ENCODE assay signal across 8 cellular contexts in the genomic region with DNA sequence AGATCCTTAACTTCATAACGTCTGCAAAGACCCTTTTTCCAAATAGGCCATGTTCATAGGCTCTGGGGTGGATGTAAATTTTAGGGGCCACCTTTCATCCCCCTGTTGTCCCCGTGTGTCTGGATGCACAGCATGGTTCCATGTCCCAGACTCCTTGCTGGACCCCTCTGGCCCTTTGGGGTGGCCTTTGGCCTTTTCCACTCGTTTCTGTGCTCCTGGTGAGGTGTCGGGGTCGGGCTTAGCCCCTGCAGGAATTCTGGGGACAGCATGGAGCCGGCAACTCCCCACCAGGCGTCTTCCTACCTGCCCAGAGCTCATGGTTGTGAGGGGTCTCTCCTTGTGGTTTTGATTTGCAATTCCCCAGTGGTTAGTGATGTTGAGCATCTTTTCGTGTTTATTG.
DNase-seq lines count a peak whose midpoint lies in the region; ATAC-seq lines count a peak whose summit lies in the region.

No MANE protein-coding gene starts in this region.

- H3K27me3 Mint-ChIP-seq in activated CD4-positive, alpha-beta T cell treated with anti-CD3 and anti-CD28 coated beads, Interleukin-2, amount 10 ng/mL, durations not matched to agents 24 days and 14 days = no peaks in the 10 kb centered on the region
- no peaks in the 10 kb centered on the region for H3K27me3 Mint-ChIP-seq in activated naive CD8-positive, alpha-beta T cell treated with anti-CD3 and anti-CD28 coated beads, Interleukin-2, amount 10 ng/mL, durations not matched to agents 7 days and 5 days

- no peaks in the 10 kb centered on the region for H3K9me3 Mint-ChIP-seq in activated CD4-positive, alpha-beta T cell treated with anti-CD3 and anti-CD28 coated beads, Interleukin-2, amount 10 ng/mL, durations not matched to agents 24 days and 14 days
- H3K9me3 Mint-ChIP-seq in activated naive CD8-positive, alpha-beta T cell treated with anti-CD3 and anti-CD28 coated beads, Interleukin-2, amount 10 ng/mL, durations not matched to agents 7 days and 5 days = no peaks in the 10 kb centered on the region

- H3K36me3 Mint-ChIP-seq in activated CD4-positive, alpha-beta T cell treated with anti-CD3 and anti-CD28 coated beads, Interleukin-2, amount 10 ng/mL, durations not matched to agents 24 days and 14 days (ENCODE audit: low read depth) = no peaks in the 10 kb centered on the region
- H3K36me3 Mint-ChIP-seq in activated naive CD8-positive, alpha-beta T cell treated with anti-CD3 and anti-CD28 coated beads, Interleukin-2, amount 10 ng/mL, durations not matched to agents 7 days and 5 days = no peaks in the 10 kb centered on the region

- H3K4me3 ChIP-seq in stomach smooth muscle (ENCODE audit: low read length in 2 of 2) = peak overlapping the region in 1 of 2 donors; percentile 57

- H3K27ac Mint-ChIP-seq in activated CD4-positive, alpha-beta T cell treated with anti-CD3 and anti-CD28 coated beads, Interleukin-2, amount 10 ng/mL, durations not matched to agents 24 days and 14 days = peak overlapping the region; percentile 89
- H3K27ac Mint-ChIP-seq in activated naive CD8-positive, alpha-beta T cell treated with anti-CD3 and anti-CD28 coated beads, Interleukin-2, amount 10 ng/mL, durations not matched to agents 7 days and 5 days = peak overlapping the region; percentile 18

- H3K9me3 ChIP-seq in stomach smooth muscle (ENCODE audit: control insufficient read depth in 2 of 2, low read length in 2 of 2) = no peaks in the 10 kb centered on the region

- no peak for ATAC-seq in activated naive CD8-positive, alpha-beta T cell treated with anti-CD3 and anti-CD28 coated beads, Interleukin-2, amount 10 ng/mL, durations not matched to agents 7 days and 5 days (ENCODE audit: low read depth)
- ATAC-seq in left lobe of liver (no peak), HG02678 (IDR thresholded peaks at IDR 0.05; ENCODE audit: unreplicated experiment) (no peak)

- peak overlapping the region in 1 of 2 donors; percentile 59 for H3K9ac ChIP-seq in stomach smooth muscle (ENCODE audit: low read length in 2 of 2)

- POLR2A ChIA-PET in activated naive CD8-positive, alpha-beta T cell treated with anti-CD3 and anti-CD28 coated beads, Interleukin-2, amount 10 ng/mL, durations not matched to agents 7 days and 5 days (lab: Charles Lee) = no interaction called here

- H3K4me1 ChIP-seq in stomach smooth muscle (ENCODE audit: control insufficient read depth, insufficient read depth, low read length) = peaks cover 72% of the 10 kb centered on the region

- DNase-seq in activated CD4-positive, alpha-beta T cell treated with anti-CD3 and anti-CD28 coated beads, Interleukin-2, amount 10 ng/mL, durations not matched to agents 24 days and 14 days = no peak
- DNase-seq in activated CD4-positive, alpha-beta T cell treated with anti-CD3 and anti-CD28 coated beads for 4 hours = no peak
- DNase-seq in activated naive CD8-positive, alpha-beta T cell treated with anti-CD3 and anti-CD28 coated beads, Interleukin-2, amount 10 ng/mL, durations not matched to agents 7 days and 5 days = peak; percentile 29
- DNase-seq in left lobe of liver (ENCODE audit: low spot score) (peak; percentile 43), NOMO-1 treated with DMSO at 0.1 percent for 48 hours (lab: John Stamatoyannopoulos, UW; ENCODE audit: unreplicated experiment) (no peak), GM03348 (ENCODE audit: low spot score) (no peak)

- H3K27me3 ChIP-seq in stomach smooth muscle (ENCODE audit: control insufficient read depth in 1 of 2, insufficient read depth in 2 of 2, low read length in 2 of 2) = no peaks in the 10 kb centered on the region

- H3K36me3 ChIP-seq in stomach smooth muscle (ENCODE audit: control insufficient read depth in 2 of 2, insufficient read depth in 2 of 2, low read length in 2 of 2) = no peaks in the 10 kb centered on the region

- H3K4me1 Mint-ChIP-seq in activated CD4-positive, alpha-beta T cell treated with anti-CD3 and anti-CD28 coated beads, Interleukin-2, amount 10 ng/mL, durations not matched to agents 24 days and 14 days = peaks cover 42% of the 10 kb centered on the region
- H3K4me1 Mint-ChIP-seq in activated naive CD8-positive, alpha-beta T cell treated with anti-CD3 and anti-CD28 coated beads, Interleukin-2, amount 10 ng/mL, durations not matched to agents 7 days and 5 days = peaks cover 45% of the 10 kb centered on the region

- peak overlapping the region; percentile 92 for H3K27ac ChIP-seq in stomach smooth muscle (ENCODE audit: low read length)

- H3K4me3 Mint-ChIP-seq in activated CD4-positive, alpha-beta T cell treated with anti-CD3 and anti-CD28 coated beads, Interleukin-2, amount 10 ng/mL, durations not matched to agents 24 days and 14 days = peak overlapping the region; percentile 20
- H3K4me3 Mint-ChIP-seq in activated naive CD8-positive, alpha-beta T cell treated with anti-CD3 and anti-CD28 coated beads, Interleukin-2, amount 10 ng/mL, durations not matched to agents 7 days and 5 days = peak overlapping the region; percentile 20

- intact Hi-C loops in activated CD4-positive, alpha-beta T cell treated with anti-CD3 and anti-CD28 coated beads, Interleukin-2, amount 10 ng/mL, durations not matched to agents 24 days and 14 days (cut with micrococcal nuclease) = no loop called here

Comparison
In these comparisons a context has a peak if more than half of its experiments do, and no peak if none do; other contexts are left out.
1. DNase-seq: peak in activated naive CD8-positive, alpha-beta T cell treated with anti-CD3 and anti-CD28 coated beads, Interleukin-2, amount 10 ng/mL, durations not matched to agents 7 days and 5 days (single experiment) and left lobe of liver (single experiment); none in activated CD4-positive, alpha-beta T cell treated with anti-CD3 and anti-CD28 coated beads, Interleukin-2, amount 10 ng/mL, durations not matched to agents 24 days and 14 days (single experiment), activated CD4-positive, alpha-beta T cell treated with anti-CD3 and anti-CD28 coated beads for 4 hours (0 of 2), NOMO-1 treated with DMSO at 0.1 percent for 48 hours (single experiment) and GM03348 (single experiment).